Comparison of ENCODE assay signal across 9 cellular contexts in genomic region chr4:143355540-143356217, GRCh38. TPM values are rescaled to one million over a fixed set of nuclear protein-coding genes. Genes with fewer than 3 reads are reported as not detected.
DNase-seq lines count a peak whose midpoint lies in the region; ATAC-seq and TF ChIP-seq lines count a peak whose summit lies in the region.
"Had no signal": no experiment of that assay in that cellular context is flagged by ENCODE, and none has a peak within 500 bp of the region (broad histone marks: within the 10 kb centered on the region; RNA-seq: fewer than 3 reads in every experiment).

No MANE protein-coding gene starts in this region.

- H3K27me3 ChIP-seq in ascending aorta (no peaks in the 10 kb centered on the region), iPS-20b (ENCODE audit: insufficient read depth, low read length) (no peaks in the 10 kb centered on the region), suprapubic skin (no peaks in the 10 kb centered on the region)

- H3K9ac ChIP-seq in iPS-20b (ENCODE audit: low read depth, low read length) = no peak overlapping the region; the same call in 1 of the 2 replicates

- H3K36me3 ChIP-seq in HEK293 (ENCODE audit: control insufficient read depth in 2 of 2, insufficient read depth in 1 of 2, low read length in 2 of 2) = no peaks in the 10 kb centered on the region
- no peaks in the 10 kb centered on the region for H3K36me3 ChIP-seq in ascending aorta
- H3K36me3 ChIP-seq in iPS-20b (ENCODE audit: insufficient read depth, low read depth, low read length) = no peaks in the 10 kb centered on the region
- H3K36me3 ChIP-seq in suprapubic skin = no peaks in the 10 kb centered on the region

- DNase-seq in ascending aorta (ENCODE audit: low spot score in 2 of 2) (no peak), suprapubic skin (ENCODE audit: low spot score in 2 of 2) (no peak), NCI-H1436 treated with DMSO at 0.1 percent for 48 hours (lab: John Stamatoyannopoulos, UW) (no peak), GM10266 (ENCODE audit: extremely low spot score) (no peak), T-helper 1 cell (no peak)
- DNase-seq: activated naive CD4-positive, alpha-beta T cell treated with anti-CD3 and anti-CD28 coated beads, Interleukin-2, amount 10 ng/mL, durations not matched to agents 7 days and 5 days had no signal

- TF ChIP-seq CTCF in HEK293 (tag by site-specific recombination; IDR thresholded peaks at IDR 0.05) (no peak), ascending aorta (IDR thresholded peaks at IDR 0.05) (no peak), suprapubic skin (IDR thresholded peaks at IDR 0.05) (no peak), GM10266 (IDR thresholded peaks at IDR 0.05; ENCODE audit: control insufficient read depth, insufficient read depth, low read depth, missing control alignments) (no peak)

- H3K4me3 Mint-ChIP-seq in activated T-helper 17 cell treated with anti-CD3 and anti-CD28 coated beads, Interleukin-2, amount 50 U/mL, for 72 hours = no peak overlapping the region
- H3K4me3 Mint-ChIP-seq: activated naive CD4-positive, alpha-beta T cell treated with anti-CD3 and anti-CD28 coated beads, Interleukin-2, amount 10 ng/mL, durations not matched to agents 7 days and 5 days had no signal

- ATAC-seq in activated T-helper 17 cell treated with anti-CD3 and anti-CD28 coated beads, Interleukin-2, amount 50 U/mL, for 72 hours (replicated peaks) = no peak

- no peaks in the 10 kb centered on the region for H3K36me3 Mint-ChIP-seq in activated T-helper 17 cell treated with anti-CD3 and anti-CD28 coated beads, Interleukin-2, amount 50 U/mL, for 72 hours (ENCODE audit: low read depth)
- H3K36me3 Mint-ChIP-seq: activated naive CD4-positive, alpha-beta T cell treated with anti-CD3 and anti-CD28 coated beads, Interleukin-2, amount 10 ng/mL, durations not matched to agents 7 days and 5 days had no signal

- intact Hi-C loops in ascending aorta (cut with DNase I) = loop anchor here (10.0 kb wide), 1 partner anchor 541 kb away; no protein-coding TSS in a partner anchor

- POLR2A ChIA-PET in HEK293 (lab: Yijun Ruan, JAX) = no interaction called here

- H3K9me3 Mint-ChIP-seq in activated T-helper 17 cell treated with anti-CD3 and anti-CD28 coated beads, Interleukin-2, amount 50 U/mL, for 72 hours = peaks cover 3% of the 10 kb centered on the region
- H3K9me3 Mint-ChIP-seq: activated naive CD4-positive, alpha-beta T cell treated with anti-CD3 and anti-CD28 coated beads, Interleukin-2, amount 10 ng/mL, durations not matched to agents 7 days and 5 days had no signal

- no peak overlapping the region for H3K27ac ChIP-seq in HEK293 (ENCODE audit: extremely low read depth, low read depth, low read length)
- H3K27ac ChIP-seq in ascending aorta = peak overlapping the region; percentile 79 to 83
- H3K27ac ChIP-seq in iPS-20b (ENCODE audit: low read length) = no peak overlapping the region
- peak overlapping the region; percentile 20 for H3K27ac ChIP-seq in suprapubic skin

- H3K4me3 ChIP-seq in HEK293 (ENCODE audit: low read depth, low read length) = no peak overlapping the region
- H3K4me3 ChIP-seq in ascending aorta = peak overlapping the region in 1 of 2 donors; percentile 3
- peak overlapping the region; percentile 8; the same call in 1 of the 2 replicates for H3K4me3 ChIP-seq in iPS-20b (ENCODE audit: low read length)
- no peak overlapping the region for H3K4me3 ChIP-seq in suprapubic skin

- WGBS in suprapubic skin = 63% methylated on average over 6 of the region's 6 CpGs

- H3K27me3 Mint-ChIP-seq in activated T-helper 17 cell treated with anti-CD3 and anti-CD28 coated beads, Interleukin-2, amount 50 U/mL, for 72 hours = peaks cover 6% of the 10 kb centered on the region

- CTCF ChIA-PET in HEK293 (lab: Yijun Ruan, JAX) = interaction anchor here (1.7 kb wide), 1 partner anchor 19 kb away, joined by 4 read pairs; no protein-coding TSS in a partner anchor

- no peaks in the 10 kb centered on the region for H3K9me3 ChIP-seq in HEK293 (ENCODE audit: control insufficient read depth, insufficient read depth, low read depth, low read length)
- H3K9me3 ChIP-seq in ascending aorta = no peaks in the 10 kb centered on the region
- H3K9me3 ChIP-seq in iPS-20b (ENCODE audit: insufficient read depth, low read depth, low read length) = no peaks in the 10 kb centered on the region
- no peaks in the 10 kb centered on the region for H3K9me3 ChIP-seq in suprapubic skin

- H3K27ac Mint-ChIP-seq in activated T-helper 17 cell treated with anti-CD3 and anti-CD28 coated beads, Interleukin-2, amount 50 U/mL, for 72 hours = no peak overlapping the region
- H3K27ac Mint-ChIP-seq: activated naive CD4-positive, alpha-beta T cell treated with anti-CD3 and anti-CD28 coated beads, Interleukin-2, amount 10 ng/mL, durations not matched to agents 7 days and 5 days had no signal

- TF ChIP-seq EP300 in suprapubic skin (IDR thresholded peaks at IDR 0.05) = no peak

- peaks cover 17% of the 10 kb centered on the region for H3K4me1 ChIP-seq in HEK293 (ENCODE audit: control insufficient read depth, insufficient read depth, low read length)
- H3K4me1 ChIP-seq in ascending aorta = peaks cover 26 to 62% of the 10 kb centered on the region in 2 donors
- peaks cover 64% of the 10 kb centered on the region for H3K4me1 ChIP-seq in iPS-20b (ENCODE audit: insufficient read depth, low read length)
- H3K4me1 ChIP-seq in suprapubic skin = peaks cover 98% of the 10 kb centered on the region

- peaks cover 17% of the 10 kb centered on the region for H3K4me1 Mint-ChIP-seq in activated T-helper 17 cell treated with anti-CD3 and anti-CD28 coated beads, Interleukin-2, amount 50 U/mL, for 72 hours

- TF ChIP-seq POLR2A in suprapubic skin (IDR thresholded peaks at IDR 0.05) = no peak

TF ChIP-seq in HEK293, 187 proteins besides CTCF, POLR2A, EP300 and RAD21:
- no peak for TF ChIP-seq ZNF473 (tag by site-specific recombination; IDR thresholded peaks at IDR 0.05)
- no peak for TF ChIP-seq ZNF404 (tag by site-specific recombination; IDR thresholded peaks at IDR 0.05)
- TF ChIP-seq SETDB1 (IDR thresholded peaks at IDR 0.05; ENCODE audit: insufficient read length, low read length) = peak; percentile 56
- TF ChIP-seq ZNF366 (tag by site-specific recombination; conservative IDR thresholded peaks at IDR 0.05) = 0 out of 2 replicates have a peak, but pooled peaks have one; percentile 14
- TF ChIP-seq ZNF843 (tag by site-specific recombination; IDR thresholded peaks at IDR 0.05) = no peak

RNA-seq across cellular contexts. Expression of gene GAB1, which starts 19.0 kb away (rescaled TPM):
- total RNA-seq in ascending aorta = 31.0 TPM
- 10 to 100 TPM; 39.5 to 64.5 (median 46.4) TPM for total RNA-seq in suprapubic skin
- total RNA-seq in activated T-helper 17 cell treated with anti-CD3 and anti-CD28 coated beads, Interleukin-2, amount 50 U/mL, for 72 hours = under 1 TPM; 0.32 to 0.48 TPM

Comparison
In these comparisons a context has a peak if more than half of its experiments do, and no peak if none do; other contexts are left out.
1. H3K27ac ChIP-seq: peak in ascending aorta (2 of 2) and suprapubic skin (single experiment); none in HEK293 (single experiment) and iPS-20b (single experiment).
2. RNA of gene GAB1, which starts 19.0 kb away (total RNA-seq): 39.5 to 64.5 TPM in suprapubic skin and 31.0 TPM in ascending aorta (single experiment); 0.32 to 0.48 TPM in activated T-helper 17 cell treated with anti-CD3 and anti-CD28 coated beads, Interleukin-2, amount 50 U/mL, for 72 hours; every median in the first group is over 10 times any median in the second.